In the genomic region with DNA sequence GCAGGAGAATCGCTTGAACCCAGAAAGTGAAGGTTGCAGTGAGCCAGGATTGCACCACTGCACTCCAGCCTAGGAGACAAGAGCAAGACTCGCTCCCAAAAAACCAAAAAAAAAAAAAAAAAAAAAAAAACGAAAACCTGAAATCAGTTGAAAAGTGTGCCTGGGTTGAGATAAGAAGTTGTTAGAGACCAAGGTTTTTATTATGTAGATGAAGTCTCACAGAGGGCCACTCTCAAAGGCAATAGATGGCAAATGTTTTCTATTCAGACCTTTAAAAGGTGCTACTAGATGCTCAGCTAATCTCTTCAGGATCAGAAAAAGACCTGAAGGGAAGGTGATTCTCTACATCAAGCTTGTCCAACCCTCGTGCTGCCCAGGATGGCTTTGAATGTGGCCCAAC, we compare ENCODE assay signal across 1 cellular context.
TF ChIP-seq lines count a peak whose summit lies in the region.

No MANE protein-coding gene starts in this region.

TF ChIP-seq in IMR-90, 13 proteins besides CTCF, POLR2A, EP300 and RAD21:
- TF ChIP-seq RFX5 (IDR thresholded peaks at IDR 0.05; ENCODE audit: low read depth, low read length) (no peak), RCOR1 (IDR thresholded peaks at IDR 0.05; ENCODE audit: insufficient replicate concordance, low read length) (no peak), SMC3 (IDR thresholded peaks at IDR 0.05; ENCODE audit: low read depth, low read length) (no peak), CEBPB (IDR thresholded peaks at IDR 0.05; ENCODE audit: low read depth, low read length) (no peak), FOS (IDR thresholded peaks at IDR 0.05; ENCODE audit: low read depth, low read length) (no peak), MAZ (IDR thresholded peaks at IDR 0.05; ENCODE audit: borderline replicate concordance, low read depth, low read length) (no peak), MXI1 (IDR thresholded peaks at IDR 0.05; ENCODE audit: borderline replicate concordance, low read depth, low read length) (no peak), MAFK (IDR thresholded peaks at IDR 0.05; ENCODE audit: low read depth, low read length) (no peak), CHD1 (IDR thresholded peaks at IDR 0.05; ENCODE audit: low read depth, low read length) (no peak)
- TF ChIP-seq, protein P1, sequence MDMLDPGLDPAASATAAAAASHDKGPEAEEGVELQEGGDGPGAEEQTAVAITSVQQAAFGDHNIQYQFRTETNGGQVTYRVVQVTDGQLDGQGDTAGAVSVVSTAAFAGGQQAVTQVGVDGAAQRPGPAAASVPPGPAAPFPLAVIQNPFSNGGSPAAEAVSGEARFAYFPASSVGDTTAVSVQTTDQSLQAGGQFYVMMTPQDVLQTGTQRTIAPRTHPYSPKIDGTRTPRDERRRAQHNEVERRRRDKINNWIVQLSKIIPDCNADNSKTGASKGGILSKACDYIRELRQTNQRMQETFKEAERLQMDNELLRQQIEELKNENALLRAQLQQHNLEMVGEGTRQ (IDR thresholded peaks at IDR 0.05; ENCODE audit: low read depth, low read length): no peak
- TF ChIP-seq, protein P2, sequence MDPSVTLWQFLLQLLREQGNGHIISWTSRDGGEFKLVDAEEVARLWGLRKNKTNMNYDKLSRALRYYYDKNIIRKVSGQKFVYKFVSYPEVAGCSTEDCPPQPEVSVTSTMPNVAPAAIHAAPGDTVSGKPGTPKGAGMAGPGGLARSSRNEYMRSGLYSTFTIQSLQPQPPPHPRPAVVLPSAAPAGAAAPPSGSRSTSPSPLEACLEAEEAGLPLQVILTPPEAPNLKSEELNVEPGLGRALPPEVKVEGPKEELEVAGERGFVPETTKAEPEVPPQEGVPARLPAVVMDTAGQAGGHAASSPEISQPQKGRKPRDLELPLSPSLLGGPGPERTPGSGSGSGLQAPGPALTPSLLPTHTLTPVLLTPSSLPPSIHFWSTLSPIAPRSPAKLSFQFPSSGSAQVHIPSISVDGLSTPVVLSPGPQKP (IDR thresholded peaks at IDR 0.05; ENCODE audit: borderline replicate concordance, low read depth, low read length): no peak
